In the genomic region with DNA sequence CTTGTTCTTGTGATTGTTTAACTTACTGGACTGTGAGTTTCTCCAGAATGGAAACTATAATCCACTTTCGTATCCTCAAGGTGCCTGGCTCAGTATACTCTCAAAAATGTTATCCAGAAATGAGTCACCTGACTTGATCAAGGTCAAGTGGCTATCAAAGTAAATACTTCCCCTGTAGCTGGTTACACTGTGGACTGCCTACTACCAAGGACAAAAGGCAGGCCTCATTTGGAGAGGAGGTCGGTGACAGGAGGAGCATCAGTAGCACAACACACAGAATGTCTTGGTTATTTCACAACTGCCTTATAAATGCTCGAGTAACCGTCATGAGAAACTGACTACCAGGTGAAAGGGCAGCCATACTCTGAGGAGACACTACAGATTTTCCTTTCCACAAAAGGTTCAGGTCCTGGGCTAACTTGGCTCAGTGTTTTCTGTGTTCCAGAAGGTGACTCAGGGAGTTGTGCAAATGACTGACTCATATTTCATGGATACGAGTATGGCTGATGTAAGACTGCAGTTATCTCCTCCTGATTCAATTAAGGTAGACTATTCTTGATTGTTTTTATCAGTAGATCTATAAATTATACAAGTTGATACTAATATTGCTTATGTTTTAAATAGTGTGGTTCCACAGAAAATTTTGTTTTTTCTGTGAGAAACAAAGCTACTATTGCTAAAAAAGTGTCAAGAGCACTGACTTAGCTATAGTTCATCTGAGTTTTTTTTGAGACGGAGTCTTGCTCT, we compare ENCODE assay signal across 1 cellular context.
TF ChIP-seq lines count a peak whose summit lies in the region.

No MANE protein-coding gene starts in this region.

TF ChIP-seq in HepG2, 621 proteins besides CTCF, POLR2A, EP300 and RAD21 (continued from another document and continues in another):
- TF ChIP-seq, protein P1, sequence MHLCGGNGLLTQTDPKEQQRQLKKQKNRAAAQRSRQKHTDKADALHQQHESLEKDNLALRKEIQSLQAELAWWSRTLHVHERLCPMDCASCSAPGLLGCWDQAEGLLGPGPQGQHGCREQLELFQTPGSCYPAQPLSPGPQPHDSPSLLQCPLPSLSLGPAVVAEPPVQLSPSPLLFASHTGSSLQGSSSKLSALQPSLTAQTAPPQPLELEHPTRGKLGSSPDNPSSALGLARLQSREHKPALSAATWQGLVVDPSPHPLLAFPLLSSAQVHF (CRISPR knock-in tag; IDR thresholded peaks at IDR 0.05), result no peak
- TF ChIP-seq HMG20A (CRISPR knock-in tag; IDR thresholded peaks at IDR 0.05; ENCODE audit: borderline replicate concordance) (peak; percentile 25; the same call in 1 of the 2 replicates), ZNF10 (CRISPR knock-in tag; IDR thresholded peaks at IDR 0.05; ENCODE audit: borderline replicate concordance, low read depth) (no peak), ZNF577 (CRISPR knock-in tag; IDR thresholded peaks at IDR 0.05; ENCODE audit: borderline replicate concordance, low read depth) (no peak), ZNF768 (CRISPR knock-in tag; IDR thresholded peaks at IDR 0.05) (no peak), FLYWCH1 (CRISPR knock-in tag; IDR thresholded peaks at IDR 0.05) (no peak), CEBPG (CRISPR knock-in tag; IDR thresholded peaks at IDR 0.05) (peak; percentile 87), KLF12 (CRISPR knock-in tag; IDR thresholded peaks at IDR 0.05; ENCODE audit: borderline replicate concordance) (no peak), ZBTB3 (CRISPR knock-in tag; IDR thresholded peaks at IDR 0.05; ENCODE audit: borderline replicate concordance, low read depth) (no peak), FOXA3 (CRISPR knock-in tag; IDR thresholded peaks at IDR 0.05) (0 out of 2 replicates have a peak, but pooled peaks have one; percentile 7), ZNF235 (CRISPR knock-in tag; IDR thresholded peaks at IDR 0.05; ENCODE audit: borderline replicate concordance) (no peak), RXRB (CRISPR knock-in tag; IDR thresholded peaks at IDR 0.05; ENCODE audit: borderline replicate concordance) (0 out of 2 replicates have a peak, but pooled peaks have one; percentile 14), ZMYM4 (CRISPR knock-in tag; IDR thresholded peaks at IDR 0.05) (0 out of 2 replicates have a peak, but pooled peaks have one; percentile 16), MIXL1 (CRISPR knock-in tag; IDR thresholded peaks at IDR 0.05) (0 out of 2 replicates have a peak, but pooled peaks have one; percentile 22), NFRKB (IDR thresholded peaks at IDR 0.05) (no peak), SIX4 (CRISPR knock-in tag; IDR thresholded peaks at IDR 0.05) (peak; percentile 58; the same call in 1 of the 2 replicates), HNF4A (CRISPR knock-in tag; IDR thresholded peaks at IDR 0.05) (0 out of 2 replicates have a peak, but pooled peaks have one; percentile 8), CEBPB (IDR thresholded peaks at IDR 0.05; ENCODE audit: borderline replicate concordance, low read depth, low read length) (peak; percentile 89), CHD2 (IDR thresholded peaks at IDR 0.05; ENCODE audit: low read depth, low read length) (no peak), ATF7-NPFF (CRISPR knock-in tag; IDR thresholded peaks at IDR 0.05; ENCODE audit: low read depth) (no peak), ZNF558 (CRISPR knock-in tag; IDR thresholded peaks at IDR 0.05; ENCODE audit: borderline replicate concordance) (no peak), ZFX (CRISPR knock-in tag; IDR thresholded peaks at IDR 0.05; ENCODE audit: low read depth) (peak; percentile 28; the same call in 1 of the 2 replicates), ZNF567 (CRISPR knock-in tag; IDR thresholded peaks at IDR 0.05; ENCODE audit: borderline replicate concordance) (no peak)
- TF ChIP-seq, protein P2, sequence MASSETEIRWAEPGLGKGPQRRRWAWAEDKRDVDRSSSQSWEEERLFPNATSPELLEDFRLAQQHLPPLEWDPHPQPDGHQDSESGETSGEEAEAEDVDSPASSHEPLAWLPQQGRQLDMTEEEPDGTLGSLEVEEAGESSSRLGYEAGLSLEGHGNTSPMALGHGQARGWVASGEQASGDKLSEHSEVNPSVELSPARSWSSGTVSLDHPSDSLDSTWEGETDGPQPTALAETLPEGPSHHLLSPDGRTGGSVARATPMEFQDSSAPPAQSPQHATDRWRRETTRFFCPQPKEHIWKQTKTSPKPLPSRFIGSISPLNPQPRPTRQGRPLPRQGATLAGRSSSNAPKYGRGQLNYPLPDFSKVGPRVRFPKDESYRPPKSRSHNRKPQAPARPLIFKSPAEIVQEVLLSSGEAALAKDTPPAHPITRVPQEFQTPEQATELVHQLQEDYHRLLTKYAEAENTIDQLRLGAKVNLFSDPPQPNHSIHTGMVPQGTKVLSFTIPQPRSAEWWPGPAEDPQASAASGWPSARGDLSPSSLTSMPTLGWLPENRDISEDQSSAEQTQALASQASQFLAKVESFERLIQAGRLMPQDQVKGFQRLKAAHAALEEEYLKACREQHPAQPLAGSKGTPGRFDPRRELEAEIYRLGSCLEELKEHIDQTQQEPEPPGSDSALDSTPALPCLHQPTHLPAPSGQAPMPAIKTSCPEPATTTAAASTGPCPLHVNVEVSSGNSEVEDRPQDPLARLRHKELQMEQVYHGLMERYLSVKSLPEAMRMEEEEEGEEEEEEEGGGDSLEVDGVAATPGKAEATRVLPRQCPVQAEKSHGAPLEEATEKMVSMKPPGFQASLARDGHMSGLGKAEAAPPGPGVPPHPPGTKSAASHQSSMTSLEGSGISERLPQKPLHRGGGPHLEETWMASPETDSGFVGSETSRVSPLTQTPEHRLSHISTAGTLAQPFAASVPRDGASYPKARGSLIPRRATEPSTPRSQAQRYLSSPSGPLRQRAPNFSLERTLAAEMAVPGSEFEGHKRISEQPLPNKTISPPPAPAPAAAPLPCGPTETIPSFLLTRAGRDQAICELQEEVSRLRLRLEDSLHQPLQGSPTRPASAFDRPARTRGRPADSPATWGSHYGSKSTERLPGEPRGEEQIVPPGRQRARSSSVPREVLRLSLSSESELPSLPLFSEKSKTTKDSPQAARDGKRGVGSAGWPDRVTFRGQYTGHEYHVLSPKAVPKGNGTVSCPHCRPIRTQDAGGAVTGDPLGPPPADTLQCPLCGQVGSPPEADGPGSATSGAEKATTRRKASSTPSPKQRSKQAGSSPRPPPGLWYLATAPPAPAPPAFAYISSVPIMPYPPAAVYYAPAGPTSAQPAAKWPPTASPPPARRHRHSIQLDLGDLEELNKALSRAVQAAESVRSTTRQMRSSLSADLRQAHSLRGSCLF (CRISPR knock-in tag; IDR thresholded peaks at IDR 0.05; ENCODE audit: borderline replicate concordance), result no peak
- TF ChIP-seq, protein P3, sequence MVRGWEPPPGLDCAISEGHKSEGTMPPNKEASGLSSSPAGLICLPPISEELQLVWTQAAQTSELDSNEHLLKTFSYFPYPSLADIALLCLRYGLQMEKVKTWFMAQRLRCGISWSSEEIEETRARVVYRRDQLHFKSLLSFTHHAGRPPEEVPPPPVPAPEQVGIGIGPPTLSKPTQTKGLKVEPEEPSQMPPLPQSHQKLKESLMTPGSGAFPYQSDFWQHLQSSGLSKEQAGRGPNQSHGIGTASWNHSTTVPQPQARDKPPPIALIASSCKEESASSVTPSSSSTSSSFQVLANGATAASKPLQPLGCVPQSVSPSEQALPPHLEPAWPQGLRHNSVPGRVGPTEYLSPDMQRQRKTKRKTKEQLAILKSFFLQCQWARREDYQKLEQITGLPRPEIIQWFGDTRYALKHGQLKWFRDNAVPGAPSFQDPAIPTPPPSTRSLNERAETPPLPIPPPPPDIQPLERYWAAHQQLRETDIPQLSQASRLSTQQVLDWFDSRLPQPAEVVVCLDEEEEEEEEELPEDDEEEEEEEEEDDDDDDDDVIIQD (CRISPR knock-in tag; IDR thresholded peaks at IDR 0.05; ENCODE audit: low read depth), result peak; percentile 37; the same call in 1 of the 2 replicates
- TF ChIP-seq, protein P4, sequence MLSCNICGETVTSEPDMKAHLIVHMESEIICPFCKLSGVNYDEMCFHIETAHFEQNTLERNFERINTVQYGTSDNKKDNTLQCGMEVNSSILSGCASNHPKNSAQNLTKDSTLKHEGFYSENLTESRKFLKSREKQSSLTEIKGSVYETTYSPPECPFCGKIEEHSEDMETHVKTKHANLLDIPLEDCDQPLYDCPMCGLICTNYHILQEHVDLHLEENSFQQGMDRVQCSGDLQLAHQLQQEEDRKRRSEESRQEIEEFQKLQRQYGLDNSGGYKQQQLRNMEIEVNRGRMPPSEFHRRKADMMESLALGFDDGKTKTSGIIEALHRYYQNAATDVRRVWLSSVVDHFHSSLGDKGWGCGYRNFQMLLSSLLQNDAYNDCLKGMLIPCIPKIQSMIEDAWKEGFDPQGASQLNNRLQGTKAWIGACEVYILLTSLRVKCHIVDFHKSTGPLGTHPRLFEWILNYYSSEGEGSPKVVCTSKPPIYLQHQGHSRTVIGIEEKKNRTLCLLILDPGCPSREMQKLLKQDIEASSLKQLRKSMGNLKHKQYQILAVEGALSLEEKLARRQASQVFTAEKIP (CRISPR knock-in tag; IDR thresholded peaks at IDR 0.05; ENCODE audit: borderline replicate concordance), result no peak
- TF ChIP-seq, protein P5, sequence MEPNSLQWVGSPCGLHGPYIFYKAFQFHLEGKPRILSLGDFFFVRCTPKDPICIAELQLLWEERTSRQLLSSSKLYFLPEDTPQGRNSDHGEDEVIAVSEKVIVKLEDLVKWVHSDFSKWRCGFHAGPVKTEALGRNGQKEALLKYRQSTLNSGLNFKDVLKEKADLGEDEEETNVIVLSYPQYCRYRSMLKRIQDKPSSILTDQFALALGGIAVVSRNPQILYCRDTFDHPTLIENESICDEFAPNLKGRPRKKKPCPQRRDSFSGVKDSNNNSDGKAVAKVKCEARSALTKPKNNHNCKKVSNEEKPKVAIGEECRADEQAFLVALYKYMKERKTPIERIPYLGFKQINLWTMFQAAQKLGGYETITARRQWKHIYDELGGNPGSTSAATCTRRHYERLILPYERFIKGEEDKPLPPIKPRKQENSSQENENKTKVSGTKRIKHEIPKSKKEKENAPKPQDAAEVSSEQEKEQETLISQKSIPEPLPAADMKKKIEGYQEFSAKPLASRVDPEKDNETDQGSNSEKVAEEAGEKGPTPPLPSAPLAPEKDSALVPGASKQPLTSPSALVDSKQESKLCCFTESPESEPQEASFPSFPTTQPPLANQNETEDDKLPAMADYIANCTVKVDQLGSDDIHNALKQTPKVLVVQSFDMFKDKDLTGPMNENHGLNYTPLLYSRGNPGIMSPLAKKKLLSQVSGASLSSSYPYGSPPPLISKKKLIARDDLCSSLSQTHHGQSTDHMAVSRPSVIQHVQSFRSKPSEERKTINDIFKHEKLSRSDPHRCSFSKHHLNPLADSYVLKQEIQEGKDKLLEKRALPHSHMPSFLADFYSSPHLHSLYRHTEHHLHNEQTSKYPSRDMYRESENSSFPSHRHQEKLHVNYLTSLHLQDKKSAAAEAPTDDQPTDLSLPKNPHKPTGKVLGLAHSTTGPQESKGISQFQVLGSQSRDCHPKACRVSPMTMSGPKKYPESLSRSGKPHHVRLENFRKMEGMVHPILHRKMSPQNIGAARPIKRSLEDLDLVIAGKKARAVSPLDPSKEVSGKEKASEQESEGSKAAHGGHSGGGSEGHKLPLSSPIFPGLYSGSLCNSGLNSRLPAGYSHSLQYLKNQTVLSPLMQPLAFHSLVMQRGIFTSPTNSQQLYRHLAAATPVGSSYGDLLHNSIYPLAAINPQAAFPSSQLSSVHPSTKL (CRISPR knock-in tag; IDR thresholded peaks at IDR 0.05), result peak; percentile 47; the same call in 1 of the 2 replicates
- TF ChIP-seq, protein P6, sequence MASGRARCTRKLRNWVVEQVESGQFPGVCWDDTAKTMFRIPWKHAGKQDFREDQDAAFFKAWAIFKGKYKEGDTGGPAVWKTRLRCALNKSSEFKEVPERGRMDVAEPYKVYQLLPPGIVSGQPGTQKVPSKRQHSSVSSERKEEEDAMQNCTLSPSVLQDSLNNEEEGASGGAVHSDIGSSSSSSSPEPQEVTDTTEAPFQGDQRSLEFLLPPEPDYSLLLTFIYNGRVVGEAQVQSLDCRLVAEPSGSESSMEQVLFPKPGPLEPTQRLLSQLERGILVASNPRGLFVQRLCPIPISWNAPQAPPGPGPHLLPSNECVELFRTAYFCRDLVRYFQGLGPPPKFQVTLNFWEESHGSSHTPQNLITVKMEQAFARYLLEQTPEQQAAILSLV (CRISPR knock-in tag; IDR thresholded peaks at IDR 0.05; ENCODE audit: borderline replicate concordance), result no peak
- TF ChIP-seq, protein P7, sequence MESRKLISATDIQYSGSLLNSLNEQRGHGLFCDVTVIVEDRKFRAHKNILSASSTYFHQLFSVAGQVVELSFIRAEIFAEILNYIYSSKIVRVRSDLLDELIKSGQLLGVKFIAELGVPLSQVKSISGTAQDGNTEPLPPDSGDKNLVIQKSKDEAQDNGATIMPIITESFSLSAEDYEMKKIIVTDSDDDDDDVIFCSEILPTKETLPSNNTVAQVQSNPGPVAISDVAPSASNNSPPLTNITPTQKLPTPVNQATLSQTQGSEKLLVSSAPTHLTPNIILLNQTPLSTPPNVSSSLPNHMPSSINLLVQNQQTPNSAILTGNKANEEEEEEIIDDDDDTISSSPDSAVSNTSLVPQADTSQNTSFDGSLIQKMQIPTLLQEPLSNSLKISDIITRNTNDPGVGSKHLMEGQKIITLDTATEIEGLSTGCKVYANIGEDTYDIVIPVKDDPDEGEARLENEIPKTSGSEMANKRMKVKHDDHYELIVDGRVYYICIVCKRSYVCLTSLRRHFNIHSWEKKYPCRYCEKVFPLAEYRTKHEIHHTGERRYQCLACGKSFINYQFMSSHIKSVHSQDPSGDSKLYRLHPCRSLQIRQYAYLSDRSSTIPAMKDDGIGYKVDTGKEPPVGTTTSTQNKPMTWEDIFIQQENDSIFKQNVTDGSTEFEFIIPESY (CRISPR knock-in tag; IDR thresholded peaks at IDR 0.05), result no peak
- TF ChIP-seq, protein P8, sequence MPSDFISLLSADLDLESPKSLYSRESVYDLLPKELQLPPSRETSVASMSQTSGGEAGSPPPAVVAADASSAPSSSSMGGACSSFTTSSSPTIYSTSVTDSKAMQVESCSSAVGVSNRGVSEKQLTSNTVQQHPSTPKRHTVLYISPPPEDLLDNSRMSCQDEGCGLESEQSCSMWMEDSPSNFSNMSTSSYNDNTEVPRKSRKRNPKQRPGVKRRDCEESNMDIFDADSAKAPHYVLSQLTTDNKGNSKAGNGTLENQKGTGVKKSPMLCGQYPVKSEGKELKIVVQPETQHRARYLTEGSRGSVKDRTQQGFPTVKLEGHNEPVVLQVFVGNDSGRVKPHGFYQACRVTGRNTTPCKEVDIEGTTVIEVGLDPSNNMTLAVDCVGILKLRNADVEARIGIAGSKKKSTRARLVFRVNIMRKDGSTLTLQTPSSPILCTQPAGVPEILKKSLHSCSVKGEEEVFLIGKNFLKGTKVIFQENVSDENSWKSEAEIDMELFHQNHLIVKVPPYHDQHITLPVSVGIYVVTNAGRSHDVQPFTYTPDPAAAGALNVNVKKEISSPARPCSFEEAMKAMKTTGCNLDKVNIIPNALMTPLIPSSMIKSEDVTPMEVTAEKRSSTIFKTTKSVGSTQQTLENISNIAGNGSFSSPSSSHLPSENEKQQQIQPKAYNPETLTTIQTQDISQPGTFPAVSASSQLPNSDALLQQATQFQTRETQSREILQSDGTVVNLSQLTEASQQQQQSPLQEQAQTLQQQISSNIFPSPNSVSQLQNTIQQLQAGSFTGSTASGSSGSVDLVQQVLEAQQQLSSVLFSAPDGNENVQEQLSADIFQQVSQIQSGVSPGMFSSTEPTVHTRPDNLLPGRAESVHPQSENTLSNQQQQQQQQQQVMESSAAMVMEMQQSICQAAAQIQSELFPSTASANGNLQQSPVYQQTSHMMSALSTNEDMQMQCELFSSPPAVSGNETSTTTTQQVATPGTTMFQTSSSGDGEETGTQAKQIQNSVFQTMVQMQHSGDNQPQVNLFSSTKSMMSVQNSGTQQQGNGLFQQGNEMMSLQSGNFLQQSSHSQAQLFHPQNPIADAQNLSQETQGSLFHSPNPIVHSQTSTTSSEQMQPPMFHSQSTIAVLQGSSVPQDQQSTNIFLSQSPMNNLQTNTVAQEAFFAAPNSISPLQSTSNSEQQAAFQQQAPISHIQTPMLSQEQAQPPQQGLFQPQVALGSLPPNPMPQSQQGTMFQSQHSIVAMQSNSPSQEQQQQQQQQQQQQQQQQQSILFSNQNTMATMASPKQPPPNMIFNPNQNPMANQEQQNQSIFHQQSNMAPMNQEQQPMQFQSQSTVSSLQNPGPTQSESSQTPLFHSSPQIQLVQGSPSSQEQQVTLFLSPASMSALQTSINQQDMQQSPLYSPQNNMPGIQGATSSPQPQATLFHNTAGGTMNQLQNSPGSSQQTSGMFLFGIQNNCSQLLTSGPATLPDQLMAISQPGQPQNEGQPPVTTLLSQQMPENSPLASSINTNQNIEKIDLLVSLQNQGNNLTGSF (CRISPR knock-in tag; IDR thresholded peaks at IDR 0.05), result no peak
